22 cellular contexts compared by ENCODE assay signal in the genomic region with DNA sequence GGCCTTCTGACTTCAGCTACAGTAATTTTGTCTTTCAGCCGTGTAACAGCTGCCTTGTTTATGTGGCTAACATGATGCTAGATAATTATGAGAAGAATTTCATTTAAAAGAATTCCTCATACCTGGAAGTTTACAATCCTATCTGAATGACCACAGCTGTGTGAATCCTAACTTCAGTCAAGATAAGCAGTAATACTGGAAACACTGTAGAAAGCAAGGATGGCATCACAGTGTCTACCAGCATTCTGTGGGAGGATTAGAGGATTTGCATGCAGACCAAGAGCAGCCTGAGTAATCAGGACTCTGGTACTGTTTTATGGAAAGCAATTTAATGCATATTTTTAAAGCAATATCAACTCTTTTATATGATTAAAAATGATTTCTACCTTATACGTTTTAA.
"Had no signal": no experiment of that assay in that cellular context is flagged by ENCODE, and none has a peak within 500 bp of the region (broad histone marks: within the 10 kb centered on the region; RNA-seq: fewer than 3 reads in every experiment).

No MANE protein-coding gene starts in this region.

- H3K27ac ChIP-seq: brain microvascular endothelial cell, tibial artery had no signal

- H3K9me3 Mint-ChIP-seq: activated B cell treated with CpG ODN at 0.5 μM for 24 hours; activated CD4-positive, alpha-beta memory T cell treated with anti-CD3 and anti-CD28 coated beads for 36 hours; neural crest cell; stimulated activated naive CD8-positive, alpha-beta T cell treated with anti-CD3 and anti-CD28 coated beads, Interleukin-15, Interleukin-2, amounts not matched to agents 100 ng/mL and 50 ng/mL, for 24 hours had no signal

- H3K9me3 ChIP-seq: tibial artery had no signal

- DNase-seq: activated B cell treated with CpG ODN at 0.5 μM for 24 hours; activated CD4-positive, alpha-beta memory T cell treated with anti-CD3 and anti-CD28 coated beads for 36 hours; activated CD4-positive, alpha-beta T cell treated with anti-CD3 and anti-CD28 coated beads for 48 hours; activated gamma-delta T cell; activated naive CD4-positive, alpha-beta T cell treated with anti-CD3 and anti-CD28 coated beads, Interleukin-2, amount 50 U/mL, for 16 hours; activated naive CD8-positive, alpha-beta T cell treated with anti-CD3 and anti-CD28 coated beads, Interleukin-2, amount 50 U/mL, for 24 hours; aorta; brain microvascular endothelial cell; effector memory CD4-positive, alpha-beta T cell; head of caudate nucleus; islet precursor cell; left cardiac atrium; naive B cell; posterior cingulate gyrus; retina; stimulated activated CD4-positive, alpha-beta T cell treated with anti-CD3 and anti-CD28 coated beads, Interleukin-12 subunit alpha, Interleukin-12 subunit beta, amount 100 ng/mL, for 4 hours; stimulated activated CD4-positive, alpha-beta T cell treated with anti-CD3 and anti-CD28 coated beads, Interleukin-4, amount 100 ng/mL, for 4 hours; substantia nigra; T-helper 9 cell; tibial artery had no signal

- H3K36me3 ChIP-seq: brain microvascular endothelial cell, tibial artery had no signal

- H3K4me3 ChIP-seq: tibial artery had no signal

- H3K4me3 Mint-ChIP-seq: activated B cell treated with CpG ODN at 0.5 μM for 24 hours; activated CD4-positive, alpha-beta memory T cell treated with anti-CD3 and anti-CD28 coated beads for 36 hours; activated naive CD8-positive, alpha-beta T cell treated with anti-CD3 and anti-CD28 coated beads, Interleukin-2, amount 50 U/mL, for 24 hours; naive B cell; neural crest cell; stimulated activated naive CD8-positive, alpha-beta T cell treated with anti-CD3 and anti-CD28 coated beads, Interleukin-15, Interleukin-2, amounts not matched to agents 100 ng/mL and 50 ng/mL, for 24 hours had no signal

- H3K27ac Mint-ChIP-seq: activated B cell treated with CpG ODN at 0.5 μM for 24 hours; activated CD4-positive, alpha-beta memory T cell treated with anti-CD3 and anti-CD28 coated beads for 36 hours; activated naive CD8-positive, alpha-beta T cell treated with anti-CD3 and anti-CD28 coated beads, Interleukin-2, amount 50 U/mL, for 24 hours; stimulated activated naive CD8-positive, alpha-beta T cell treated with anti-CD3 and anti-CD28 coated beads, Interleukin-15, Interleukin-2, amounts not matched to agents 100 ng/mL and 50 ng/mL, for 24 hours had no signal

- H3K4me1 Mint-ChIP-seq: activated B cell treated with CpG ODN at 0.5 μM for 24 hours; activated naive CD8-positive, alpha-beta T cell treated with anti-CD3 and anti-CD28 coated beads, Interleukin-2, amount 50 U/mL, for 24 hours; neural crest cell had no signal

- H3K27me3 ChIP-seq: brain microvascular endothelial cell, tibial artery had no signal

- H3K27me3 Mint-ChIP-seq: activated B cell treated with CpG ODN at 0.5 μM for 24 hours; activated CD4-positive, alpha-beta memory T cell treated with anti-CD3 and anti-CD28 coated beads for 36 hours; activated naive CD8-positive, alpha-beta T cell treated with anti-CD3 and anti-CD28 coated beads, Interleukin-2, amount 50 U/mL, for 24 hours; naive B cell; stimulated activated naive CD8-positive, alpha-beta T cell treated with anti-CD3 and anti-CD28 coated beads, Interleukin-15, Interleukin-2, amounts not matched to agents 100 ng/mL and 50 ng/mL, for 24 hours had no signal
